8 cellular contexts compared by ENCODE assay signal in the genomic region with DNA sequence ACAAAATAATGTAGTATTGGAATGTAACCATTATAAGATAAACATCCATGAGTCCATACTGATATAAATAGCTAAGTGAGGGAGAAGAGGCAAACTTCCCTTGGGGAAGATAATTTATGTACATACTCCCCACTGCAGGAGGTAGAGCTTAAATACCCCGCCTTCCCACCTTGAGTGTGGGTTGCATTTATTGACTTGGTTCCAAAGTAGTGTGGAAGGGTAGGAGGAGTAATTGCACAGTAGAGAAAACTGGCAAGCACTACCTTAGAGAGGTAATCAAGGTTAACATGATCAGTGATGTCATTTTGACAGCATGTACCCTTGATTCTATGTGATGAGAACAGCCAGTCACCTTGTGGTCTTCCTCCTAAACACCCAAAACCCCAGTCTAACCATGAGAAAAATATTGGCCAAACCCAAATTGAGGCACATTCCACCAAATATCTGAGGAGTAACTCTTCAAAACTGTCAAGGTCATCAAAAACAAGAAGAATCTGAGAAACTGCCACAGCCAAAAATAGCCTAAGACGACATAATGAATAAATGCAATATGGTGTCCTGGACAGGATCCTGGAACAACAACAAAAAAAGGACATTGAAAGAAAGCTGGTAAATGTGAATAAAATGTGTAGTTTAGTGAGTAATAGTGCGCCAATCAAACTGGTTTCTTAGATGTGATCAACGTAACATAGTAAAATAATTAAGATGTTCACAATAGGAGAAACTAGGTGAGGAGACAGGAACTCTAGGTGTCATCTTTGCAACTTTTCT. TPM values are rescaled to one million over a fixed set of nuclear protein-coding genes. Genes with fewer than 3 reads are reported as not detected.
A peak's percentile ranks its signal among the peaks of the same experiment; 100 is the strongest.
DNase-seq lines count a peak whose midpoint lies in the region; ATAC-seq, FAIRE-seq and TF ChIP-seq lines count a peak whose summit lies in the region.

No MANE protein-coding gene starts in this region.

- no peaks in the 10 kb centered on the region for H3K9me3 Mint-ChIP-seq in MCF 10A (ENCODE audit: unreplicated experiment)

- H3K9me3 ChIP-seq in A549 (no peaks in the 10 kb centered on the region), mucosa of stomach (ENCODE audit: control insufficient read depth, low read length) (no peaks in the 10 kb centered on the region)

- H3K27ac Mint-ChIP-seq in MCF 10A (ENCODE audit: low read depth, unreplicated experiment): peak overlapping the region; percentile 85

- no peak for TF ChIP-seq RAD21 in A549 (conservative IDR thresholded peaks at IDR 0.05 in 1 of 2, IDR thresholded peaks at IDR 0.05 in 1 of 2)

- H3K27ac ChIP-seq in A549: peak overlapping the region; percentile 85 to 93

- CTCF ChIA-PET in A549 (lab: Yijun Ruan, JAX): interaction anchor here (0.9 to 5.3 kb wide), 6 partner anchors 9 to 173 kb away, joined by 3 to 19 read pairs (median 4); no protein-coding TSS in a partner anchor
- CTCF ChIA-PET in MCF 10A (lab: Yijun Ruan, JAX): interaction anchor here (0.6 to 0.7 kb wide), 4 partner anchors 66 to 607 kb away, joined by 3 to 5 read pairs (median 4); no protein-coding TSS in a partner anchor

- intact Hi-C loops in MCF 10A (cut with micrococcal nuclease): no loop called here

- H3K9ac ChIP-seq in mucosa of stomach (ENCODE audit: low read length): peak overlapping the region; percentile 55

- no peak for TF ChIP-seq POLR2A in A549 (IDR thresholded peaks at IDR 0.05; ENCODE audit: low read length)

- peak overlapping the region; percentile 78 for H3K4me2 ChIP-seq in A549

- H3K4me1 ChIP-seq in A549 (peaks cover 18% of the 10 kb centered on the region), mucosa of stomach (ENCODE audit: control insufficient read depth, insufficient read depth, low read length) (peaks cover 20% of the 10 kb centered on the region)

- no peaks in the 10 kb centered on the region for H3K27me3 Mint-ChIP-seq in MCF 10A (ENCODE audit: insufficient read depth, unreplicated experiment)

- DNase-seq in A549 (ENCODE audit: low read depth in 1 of 2, low spot score in 1 of 2) (no peak), HFF-Myc (ENCODE audit: extremely low read depth, low read depth) (no peak), MCF 10A (ENCODE audit: unreplicated experiment) (no peak), GM03348 (ENCODE audit: low spot score) (no peak), NCI-H1436 (lab: John Stamatoyannopoulos, UW) (no peak), GM20000 (ENCODE audit: low spot score) (no peak)

- POLR2A ChIA-PET in A549 (lab: Yijun Ruan, JAX) (interaction anchor here (0.8 to 1.0 kb wide), 5 partner anchors 11 to 172 kb away, joined by 3 to 4 read pairs (median 3); partner anchors contain the start of gene DYNC1LI1), MCF 10A (lab: Yijun Ruan, JAX) (interaction anchor here (0.6 to 2.0 kb wide), 18 partner anchors 9 to 756 kb away, joined by 3 to 12 read pairs (median 3); partner anchors contain the start of genes CMTM6, CRTAP, DYNC1LI1 and UBP1)

- peaks cover 26% of the 10 kb centered on the region for H3K4me1 Mint-ChIP-seq in MCF 10A (ENCODE audit: insufficient read depth, unreplicated experiment)

- WGBS in A549 (ENCODE audit: missing lambda C conversion rate): 11% methylated on average over 4 of the region's 4 CpGs

- H3K36me3 Mint-ChIP-seq in MCF 10A (ENCODE audit: insufficient read depth, unreplicated experiment): peaks cover 7% of the 10 kb centered on the region

- TF ChIP-seq EP300 in A549 (IDR thresholded peaks at IDR 0.05): no peak

- peak overlapping the region; percentile 89 for H3K4me3 Mint-ChIP-seq in MCF 10A (ENCODE audit: unreplicated experiment)

- FAIRE-seq in A549 (lab: Jason Lieb, UNC): no peak

- H3K4me3 ChIP-seq in A549 (peak overlapping the region; percentile 77), HFF-Myc (replicated peaks; ENCODE audit: low read depth, low read length) (peak overlapping the region; percentile 83), mucosa of stomach (ENCODE audit: low read length) (peak overlapping the region; percentile 75)

- no peaks in the 10 kb centered on the region for H3K27me3 ChIP-seq in mucosa of stomach (ENCODE audit: control insufficient read depth, insufficient read depth, low read length)

- BruUV-seq in MCF 10A (replicated peaks; lab: Mats Ljungman, UMichigan): no TSS peak

- ATAC-seq in A549: peak in 1 of 2 experiments; percentile 2; a peak in 3 of 6 replicates
- no peak for ATAC-seq in GM18517 (IDR thresholded peaks at IDR 0.05; ENCODE audit: unreplicated experiment)

- no peaks in the 10 kb centered on the region for H3K36me3 ChIP-seq in mucosa of stomach (ENCODE audit: control insufficient read depth, insufficient read depth, low read length)

- TF ChIP-seq CTCF in A549 (IDR thresholded peaks at IDR 0.05): no peak
- TF ChIP-seq CTCF in HFF-Myc (IDR thresholded peaks at IDR 0.05; ENCODE audit: low read depth, low read length, missing control alignments): no peak
- TF ChIP-seq CTCF in MCF 10A (IDR thresholded peaks at IDR 0.05; ENCODE audit: unreplicated experiment): no peak
- TF ChIP-seq CTCF in GM20000 (IDR thresholded peaks at IDR 0.05; ENCODE audit: extremely low read depth, missing control alignments): no peak

TF ChIP-seq in A549, 52 proteins besides CTCF, POLR2A, EP300 and RAD21:
- TF ChIP-seq MAFK (IDR thresholded peaks at IDR 0.05; ENCODE audit: partially characterized antibody): peak; percentile 96
- TF ChIP-seq, protein P1, sequence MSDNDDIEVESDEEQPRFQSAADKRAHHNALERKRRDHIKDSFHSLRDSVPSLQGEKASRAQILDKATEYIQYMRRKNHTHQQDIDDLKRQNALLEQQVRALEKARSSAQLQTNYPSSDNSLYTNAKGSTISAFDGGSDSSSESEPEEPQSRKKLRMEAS (IDR thresholded peaks at IDR 0.05): no peak

RNA-seq across cellular contexts. Expression of gene CNOT10, which starts 0.8 kb away (rescaled TPM):
- 38.7 and 43.2 TPM in 2 replicates for polyA plus RNA-seq in A549 (2011; rRNA removed)
- 21.5 and 25.6 TPM in 2 replicates for polyA plus RNA-seq in A549 (2012; cell fraction: cytosol; rRNA removed)
- 16.0 and 27.5 TPM in 2 replicates for polyA plus RNA-seq in A549 (2012; cell fraction: nucleus; rRNA removed)
- polyA plus RNA-seq in A549 (2017; fragmentation: RNase III; extraction: RNeasy Plus Mini Kit Qiagen cat#74134 plus additional on column Dnase treatment): 23.6 to 28.7 TPM (median 25.6 TPM) in 3 replicates
- 25.5 and 26.6 TPM in 2 replicates for polyA minus RNA-seq in A549 (2011; rRNA and poly(A)+ RNA removed)
- total RNA-seq in MCF 10A (2022): 47.1 and 53.1 TPM in 2 replicates
